13 cellular contexts compared by ENCODE assay signal in the genomic region with DNA sequence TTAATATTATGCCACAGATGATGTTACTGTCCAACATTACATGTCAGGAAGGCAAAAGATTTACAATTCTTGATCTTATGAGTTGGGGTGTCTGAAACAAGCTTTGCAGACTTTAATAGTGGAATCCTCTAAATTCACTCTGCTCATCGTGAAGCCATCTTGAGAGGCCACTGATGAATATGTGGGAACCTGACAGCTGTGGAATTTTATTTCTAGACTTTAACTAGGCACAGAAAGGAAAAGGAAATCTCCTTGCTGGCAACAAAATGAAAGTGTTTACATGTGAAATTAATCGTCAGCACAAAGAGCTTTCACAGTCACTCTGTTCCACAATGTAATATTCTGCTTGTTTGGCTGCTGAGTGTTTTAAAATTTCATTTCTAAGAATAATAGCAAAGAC. TPM values are rescaled to one million over a fixed set of nuclear protein-coding genes. Genes with fewer than 3 reads are reported as not detected.
DNase-seq lines count a peak whose midpoint lies in the region; ATAC-seq, FAIRE-seq and TF ChIP-seq lines count a peak whose summit lies in the region.
"Had no signal": no experiment of that assay in that cellular context is flagged by ENCODE, and none has a peak within 500 bp of the region (broad histone marks: within the 10 kb centered on the region; RNA-seq: fewer than 3 reads in every experiment).

No MANE protein-coding gene starts in this region.

- peaks cover 41% of the 10 kb centered on the region for H3K4me1 Mint-ChIP-seq in progenitor cell of endocrine pancreas (ENCODE audit: low read depth)
- H3K4me1 Mint-ChIP-seq: activated T-helper 17 cell treated with anti-CD3 and anti-CD28 coated beads, Interleukin-2, amount 50 U/mL, for 72 hours had no signal

- intact Hi-C loops in endothelial cell of umbilical vein (cut with micrococcal nuclease) (no loop called here), head of caudate nucleus (cut with DNase I) (no loop called here)

- no peak overlapping the region for H2AFZ ChIP-seq in endothelial cell of umbilical vein (ENCODE audit: low read depth, low read length)

- H3K36me3 ChIP-seq in MG63 (peaks cover 28% of the 10 kb centered on the region), endothelial cell of umbilical vein (ENCODE audit: control insufficient read depth in 2 of 2, extremely low read depth in 1 of 2, insufficient read depth in 2 of 2, low read length in 2 of 2) (no peaks in the 10 kb centered on the region)

- DNase-seq in MG63: no peak
- DNase-seq in endothelial cell of umbilical vein (ENCODE audit: low read depth, low spot score): no peak
- no peak for DNase-seq in progenitor cell of endocrine pancreas (ENCODE audit: low spot score, unreplicated experiment)
- DNase-seq in pons (ENCODE audit: low spot score): no peak
- no peak for DNase-seq in head of caudate nucleus
- DNase-seq: DMS53; effector CD8-positive, alpha-beta T cell; islet precursor cell had no signal

- CTCF ChIA-PET in endothelial cell of umbilical vein (lab: Charles Lee): interaction anchor here (1.0 to 2.2 kb wide), 3 partner anchors 12 to 191 kb away, joined by 4 to 8 read pairs (median 5); partner anchors contain the start of gene NREP

- H3K9me3 ChIP-seq in MG63 (peaks cover 16% of the 10 kb centered on the region), endothelial cell of umbilical vein (replicated peaks; ENCODE audit: control insufficient read depth, insufficient read depth, low read length) (no peaks in the 10 kb centered on the region)

- no peaks in the 10 kb centered on the region for H3K27me3 Mint-ChIP-seq in progenitor cell of endocrine pancreas

- dilution Hi-C loops in endothelial cell of umbilical vein (cut with MboI; ENCODE audit: extremely low pct_ligation_motif_present, low sequenced_read_pairs): no loop called here

- no peak for TF ChIP-seq POLR2A in endothelial cell of umbilical vein (IDR thresholded peaks at IDR 0.05; ENCODE audit: low read depth, low read length)

- BruUV-seq in endothelial cell of umbilical vein (replicated peaks; lab: Mats Ljungman, UMichigan): no TSS peak

- TF ChIP-seq CTCF in endothelial cell of umbilical vein (IDR thresholded peaks at IDR 0.05; ENCODE audit: extremely low read depth in 1 of 2, insufficient read depth in 1 of 2, low read depth in 1 of 2, low read length in 2 of 2) (no peak), progenitor cell of endocrine pancreas (IDR thresholded peaks at IDR 0.05; ENCODE audit: unreplicated experiment) (no peak)

- no peaks in the 10 kb centered on the region for H3K9me3 Mint-ChIP-seq in progenitor cell of endocrine pancreas (ENCODE audit: low read depth)
- H3K9me3 Mint-ChIP-seq: activated T-helper 17 cell treated with anti-CD3 and anti-CD28 coated beads, Interleukin-2, amount 50 U/mL, for 72 hours had no signal

- peak overlapping the region; percentile 53 for H3K4me2 ChIP-seq in endothelial cell of umbilical vein (ENCODE audit: insufficient read depth, low read length)

- no peak overlapping the region for H3K9ac ChIP-seq in endothelial cell of umbilical vein (replicated peaks; ENCODE audit: extremely low read depth, insufficient read depth, low read length)

- no peaks in the 10 kb centered on the region for H3K9me1 ChIP-seq in endothelial cell of umbilical vein (replicated peaks; ENCODE audit: control insufficient read depth, extremely low read depth, insufficient read depth, low read length)

- peaks cover 13% of the 10 kb centered on the region for H3K36me3 Mint-ChIP-seq in progenitor cell of endocrine pancreas (ENCODE audit: insufficient read depth)

- H3K4me3 Mint-ChIP-seq in progenitor cell of endocrine pancreas (ENCODE audit: low read depth): no peak overlapping the region
- H3K4me3 Mint-ChIP-seq: activated T-helper 17 cell treated with anti-CD3 and anti-CD28 coated beads, Interleukin-2, amount 50 U/mL, for 72 hours had no signal

- peak overlapping the region; percentile 56 for H3K27ac Mint-ChIP-seq in progenitor cell of endocrine pancreas
- H3K27ac Mint-ChIP-seq: activated T-helper 17 cell treated with anti-CD3 and anti-CD28 coated beads, Interleukin-2, amount 50 U/mL, for 72 hours had no signal

- ATAC-seq in HG03045 (IDR thresholded peaks at IDR 0.05; ENCODE audit: unreplicated experiment): no peak
- ATAC-seq: activated T-helper 17 cell treated with anti-CD3 and anti-CD28 coated beads, Interleukin-2, amount 50 U/mL, for 72 hours had no signal

- H3K4me1 ChIP-seq in endothelial cell of umbilical vein (ENCODE audit: control insufficient read depth, extremely low read depth, insufficient read depth, low read length): peaks cover 16% of the 10 kb centered on the region

- POLR2A ChIA-PET in endothelial cell of umbilical vein (lab: Charles Lee): no interaction called here

- H3K4me3 ChIP-seq in GM08714 (ENCODE audit: low read length) (peak overlapping the region; percentile 61; the same call in 1 of the 2 replicates), MG63 (0 out of 2 replicates have a peak overlapping the region, but pooled peaks have one; percentile 2), endothelial cell of umbilical vein (replicated peaks in 1 of 3; ENCODE audit: insufficient read depth in 1 of 3, low read depth in 1 of 3, low read length in 3 of 3) (no peak overlapping the region)
- H3K4me3 ChIP-seq: skin epidermis had no signal

- H3K79me2 ChIP-seq in endothelial cell of umbilical vein (ENCODE audit: control insufficient read depth, insufficient read depth, low read length): peaks cover 23% of the 10 kb centered on the region

- H3K27me3 ChIP-seq in MG63: no peaks in the 10 kb centered on the region
- no peaks in the 10 kb centered on the region for H3K27me3 ChIP-seq in endothelial cell of umbilical vein (ENCODE audit: control insufficient read depth in 2 of 2, insufficient read depth in 2 of 2, low read length in 2 of 2)

- no peaks in the 10 kb centered on the region for H4K20me1 ChIP-seq in endothelial cell of umbilical vein (replicated peaks; ENCODE audit: control insufficient read depth, extremely low read depth, insufficient read depth, low read length)

- H3K27ac ChIP-seq in endothelial cell of umbilical vein (ENCODE audit: insufficient read depth, low read depth, low read length): no peak overlapping the region

- FAIRE-seq in endothelial cell of umbilical vein (lab: Jason Lieb, UNC): no peak
- FAIRE-seq: TTC549 had no signal

TF ChIP-seq in endothelial cell of umbilical vein, 7 proteins besides CTCF, POLR2A, EP300 and RAD21:
- TF ChIP-seq POLR2AphosphoS5 (IDR thresholded peaks at IDR 0.05; ENCODE audit: insufficient read depth, low read depth, low read length) (no peak), MYC (IDR thresholded peaks at IDR 0.05; ENCODE audit: low read depth, low read length) (no peak), MAX (IDR thresholded peaks at IDR 0.05; ENCODE audit: insufficient read depth, insufficient read length) (no peak), FOS (IDR thresholded peaks at IDR 0.05; ENCODE audit: borderline replicate concordance, insufficient read depth, low read length) (no peak), GATA2 (IDR thresholded peaks at IDR 0.05; ENCODE audit: insufficient read depth, insufficient read length, low read depth, low read length) (no peak), EZH2 (IDR thresholded peaks at IDR 0.05; ENCODE audit: borderline replicate concordance, low read depth, low read length, severe bottlenecking) (no peak), JUN (IDR thresholded peaks at IDR 0.05; ENCODE audit: borderline replicate concordance, insufficient read depth, insufficient read length, low read depth) (no peak)

RNA-seq across cellular contexts. Expression of gene NREP, which starts 14.8 kb away (rescaled TPM):
- 92.2 and 116 TPM in 2 replicates for total RNA-seq in MG63 (2014; rRNA removed; shearing (Covaris generic); ENCODE audit: low replicate concordance)
- total RNA-seq in endothelial cell of umbilical vein: 96.7 and 107 TPM in 2 replicates
- 89.6 and 112 TPM in 2 replicates for polyA plus RNA-seq in endothelial cell of umbilical vein
- 86.4 and 91.4 TPM in 2 replicates for polyA plus RNA-seq in endothelial cell of umbilical vein (2011; cell fraction: cytosol; rRNA removed)
- 169 and 229 TPM in 2 replicates for polyA plus RNA-seq in endothelial cell of umbilical vein (2011; cell fraction: nucleus; rRNA removed)
- 92.6 and 93.3 TPM in 2 replicates for polyA plus RNA-seq in endothelial cell of umbilical vein (2012)
- 90.9 and 105 TPM in 2 replicates for polyA minus RNA-seq in endothelial cell of umbilical vein
- 1.7 TPM for polyA minus RNA-seq in endothelial cell of umbilical vein (2011; cell fraction: cytosol; rRNA and poly(A)+ RNA removed)
- 274 and 382 TPM in 2 replicates for polyA minus RNA-seq in endothelial cell of umbilical vein (2011; cell fraction: nucleus; rRNA and poly(A)+ RNA removed)
- total RNA-seq in progenitor cell of endocrine pancreas: 414 and 460 TPM in 2 replicates

Comparison
In these comparisons a context has a peak if more than half of its experiments do, and no peak if none do; other contexts are left out.
1. H3K4me3 ChIP-seq: peak in GM08714 (single experiment) and MG63 (single experiment); none in endothelial cell of umbilical vein (0 of 3).